Comparison of ENCODE assay signal across 7 cellular contexts in the genomic region with DNA sequence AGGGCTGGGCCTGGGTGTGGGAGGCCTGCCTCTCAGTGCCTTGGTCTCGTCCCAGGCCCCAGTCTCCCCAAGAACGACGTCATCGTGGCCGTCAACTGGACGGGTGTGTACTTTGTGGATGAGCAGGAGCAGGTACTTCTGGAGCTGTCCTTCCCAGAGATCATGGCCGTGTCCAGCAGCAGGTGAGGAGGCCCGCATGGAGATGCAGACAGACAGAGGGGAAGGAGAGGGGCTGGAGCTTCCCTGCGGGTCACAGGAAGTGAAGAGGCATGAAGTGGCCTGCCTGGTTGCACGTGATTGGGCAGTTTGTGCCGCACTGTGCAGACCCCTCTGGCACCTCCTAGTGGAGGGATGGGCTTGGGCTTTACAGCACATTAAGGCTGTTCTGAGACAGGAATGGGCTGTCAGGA.
DNase-seq lines count a peak whose midpoint lies in the region; ATAC-seq and TF ChIP-seq lines count a peak whose summit lies in the region.

No MANE protein-coding gene starts in this region.

- DNase-seq in GM10266 (ENCODE audit: extremely low spot score) (no peak), HUDEP-2 (lab: John Stamatoyannopoulos, UW; ENCODE audit: unreplicated experiment in 76 of 76) (peak in 42 of 76 experiments; percentile 1 to 47 (median 14)), astrocyte of the cerebellum (ENCODE audit: low read depth) (no peak), osteoblast (ENCODE audit: insufficient read length, low spot score, missing footprints) (peak; percentile 76), T-helper 9 cell (no peak)

- H3K27me3 ChIP-seq in osteoblast (ENCODE audit: insufficient read depth, low read length): no peaks in the 10 kb centered on the region

- ATAC-seq in HG02623 (IDR thresholded peaks at IDR 0.05; ENCODE audit: unreplicated experiment) (no peak), HG02678 (IDR thresholded peaks at IDR 0.05; ENCODE audit: unreplicated experiment) (no peak)

- H3K79me2 ChIP-seq in osteoblast (ENCODE audit: insufficient read depth, low read length): no peaks in the 10 kb centered on the region

- no peaks in the 10 kb centered on the region for H3K9me3 ChIP-seq in osteoblast (ENCODE audit: low read depth, low read length)

- no peak overlapping the region for H3K4me3 ChIP-seq in astrocyte of the cerebellum (ENCODE audit: low read depth, low read length)
- no peak overlapping the region for H3K4me3 ChIP-seq in osteoblast (ENCODE audit: insufficient read depth, low read length)

- TF ChIP-seq CTCF in GM10266 (IDR thresholded peaks at IDR 0.05; ENCODE audit: control insufficient read depth, insufficient read depth, low read depth, missing control alignments) (peak; percentile 29), astrocyte of the cerebellum (IDR thresholded peaks at IDR 0.05; ENCODE audit: low read depth, low read length, missing control alignments) (peak; percentile 29), osteoblast (IDR thresholded peaks at IDR 0.05; ENCODE audit: extremely low read depth, low read depth, low read length) (peak; percentile 38)

- no peak overlapping the region for H3K4me2 ChIP-seq in osteoblast (ENCODE audit: insufficient read depth, low read length)

- H3K4me1 ChIP-seq in osteoblast (ENCODE audit: insufficient read depth, low read length): no peaks in the 10 kb centered on the region

- no peak overlapping the region for H2AFZ ChIP-seq in osteoblast (ENCODE audit: low read length)

- H3K36me3 ChIP-seq in osteoblast (ENCODE audit: insufficient read depth, low read length): no peaks in the 10 kb centered on the region

- no peak overlapping the region for H3K27ac ChIP-seq in osteoblast (ENCODE audit: low read depth, low read length)

- H4K20me1 ChIP-seq in osteoblast (ENCODE audit: insufficient read depth, low read length): no peaks in the 10 kb centered on the region

- in situ Hi-C loops in astrocyte of the cerebellum (cut with HindIII; ENCODE audit: low sequenced_read_pairs): no loop called here

Comparison
In these comparisons a context has a peak if more than half of its experiments do, and no peak if none do; other contexts are left out.
1. DNase-seq: peak in HUDEP-2 (42 of 76) and osteoblast (single experiment); none in GM10266 (single experiment), astrocyte of the cerebellum (single experiment) and T-helper 9 cell (single experiment).
2. Peak in every context shown above with its lines, with median percentiles within 50 percentile points of each other: CTCF ChIP-seq.